Comparison of ENCODE assay signal across 12 cellular contexts in genomic region chr3:58576716-58577115, GRCh38. TPM values are rescaled to one million over a fixed set of nuclear protein-coding genes. Genes with fewer than 3 reads are reported as not detected.
DNase-seq lines count a peak whose midpoint lies in the region; ATAC-seq and TF ChIP-seq lines count a peak whose summit lies in the region.
"Had no signal": no experiment of that assay in that cellular context is flagged by ENCODE, and none has a peak within 500 bp of the region (broad histone marks: within the 10 kb centered on the region; RNA-seq: fewer than 3 reads in every experiment).

No MANE protein-coding gene starts in this region.

- H3K9me3 Mint-ChIP-seq in brain = peaks cover 0 to 10% (median 9%) of the 10 kb centered on the region in 5 experiments
- H3K9me3 Mint-ChIP-seq in activated naive CD8-positive, alpha-beta T cell treated with anti-CD3 and anti-CD28 coated beads, Interleukin-2, amount 50 U/mL, for 24 hours = no peaks in the 10 kb centered on the region
- H3K9me3 Mint-ChIP-seq: T-helper 2 cell treated with Interferon-gamma antibody and Interleukin-4, amounts not matched to agents 5 μg/mL and 100 μg/mL, for 36 hours had no signal

- ATAC-seq in activated naive CD8-positive, alpha-beta T cell treated with anti-CD3 and anti-CD28 coated beads, Interleukin-2, amount 50 U/mL, for 24 hours = no peak
- no peak for ATAC-seq in HG02571 (IDR thresholded peaks at IDR 0.05; ENCODE audit: unreplicated experiment)

- TF ChIP-seq CTCF in brain (conservative IDR thresholded peaks at IDR 0.05) = no peak
- no peak for TF ChIP-seq CTCF in lower leg skin (IDR thresholded peaks at IDR 0.05)

- DNase-seq in G401 (ENCODE audit: low spot score) (peak; percentile 52), lower leg skin (ENCODE audit: low spot score in 2 of 2) (no peak), NCI-H2227 (lab: John Stamatoyannopoulos, UW; ENCODE audit: unreplicated experiment) (no peak)
- no peak for DNase-seq in activated naive CD8-positive, alpha-beta T cell treated with anti-CD3 and anti-CD28 coated beads, Interleukin-2, amount 50 U/mL, for 24 hours
- no peak for DNase-seq in activated naive CD4-positive, alpha-beta T cell (lab: John Stamatoyannopoulos, UW)
- DNase-seq: activated CD4-positive, alpha-beta T cell treated with anti-CD3 and anti-CD28 coated beads for 1 hour; NCI-H1694; NCI-H446 treated with DMSO at 0.1 percent for 48 hours had no signal

- TF ChIP-seq POLR2A in lower leg skin (IDR thresholded peaks at IDR 0.05) = no peak

- peak overlapping the region; percentile 62 for H3K27ac ChIP-seq in stomach smooth muscle (ENCODE audit: low read length)

- peaks cover 7% of the 10 kb centered on the region for H3K27me3 Mint-ChIP-seq in brain
- H3K27me3 Mint-ChIP-seq in activated naive CD8-positive, alpha-beta T cell treated with anti-CD3 and anti-CD28 coated beads, Interleukin-2, amount 50 U/mL, for 24 hours = peaks cover 10% of the 10 kb centered on the region

- no peaks in the 10 kb centered on the region for H3K27me3 ChIP-seq in stomach smooth muscle (ENCODE audit: control insufficient read depth in 1 of 2, insufficient read depth in 2 of 2, low read length in 2 of 2)

- peak overlapping the region; percentile 74 to 86 (median 78) for H3K4me3 Mint-ChIP-seq in brain
- H3K4me3 Mint-ChIP-seq in activated naive CD8-positive, alpha-beta T cell treated with anti-CD3 and anti-CD28 coated beads, Interleukin-2, amount 50 U/mL, for 24 hours = no peak overlapping the region
- H3K4me3 Mint-ChIP-seq: T-helper 2 cell treated with Interferon-gamma antibody and Interleukin-4, amounts not matched to agents 5 μg/mL and 100 μg/mL, for 36 hours had no signal

- peaks cover 0 to 3% of the 10 kb centered on the region in 2 donors for H3K9me3 ChIP-seq in stomach smooth muscle (ENCODE audit: control insufficient read depth in 2 of 2, low read length in 2 of 2)

- WGBS in lower leg skin, 2 donors = 43 to 48% methylated on average over 6 of the region's 6 CpGs

- peaks cover 21% of the 10 kb centered on the region for H3K4me1 ChIP-seq in stomach smooth muscle (ENCODE audit: control insufficient read depth, insufficient read depth, low read length)

- H3K9ac ChIP-seq in stomach smooth muscle (ENCODE audit: low read length in 2 of 2) = peak overlapping the region in 1 of 2 donors; percentile 58

- in situ Hi-C loops in G401 (cut with HindIII; ENCODE audit: low sequenced_read_pairs) = no loop called here

- peaks cover 8% of the 10 kb centered on the region for H3K36me3 Mint-ChIP-seq in brain
- H3K36me3 Mint-ChIP-seq in activated naive CD8-positive, alpha-beta T cell treated with anti-CD3 and anti-CD28 coated beads, Interleukin-2, amount 50 U/mL, for 24 hours (ENCODE audit: low read depth) = no peaks in the 10 kb centered on the region

- peak overlapping the region; percentile 12 for H3K4me3 ChIP-seq in lower leg skin (ENCODE audit: low read depth, poor library complexity, severe bottlenecking)
- H3K4me3 ChIP-seq in stomach smooth muscle (ENCODE audit: low read length in 2 of 2) = peak overlapping the region in 1 of 2 donors; percentile 52

- peak overlapping the region; percentile 90 to 97 (median 97) for H3K27ac Mint-ChIP-seq in brain
- H3K27ac Mint-ChIP-seq in activated naive CD8-positive, alpha-beta T cell treated with anti-CD3 and anti-CD28 coated beads, Interleukin-2, amount 50 U/mL, for 24 hours = no peak overlapping the region
- H3K27ac Mint-ChIP-seq: T-helper 2 cell treated with Interferon-gamma antibody and Interleukin-4, amounts not matched to agents 5 μg/mL and 100 μg/mL, for 36 hours had no signal

- no peaks in the 10 kb centered on the region for H3K36me3 ChIP-seq in stomach smooth muscle (ENCODE audit: control insufficient read depth in 2 of 2, insufficient read depth in 2 of 2, low read length in 2 of 2)

- peaks cover 97% of the 10 kb centered on the region for H3K4me1 Mint-ChIP-seq in brain
- H3K4me1 Mint-ChIP-seq in activated naive CD8-positive, alpha-beta T cell treated with anti-CD3 and anti-CD28 coated beads, Interleukin-2, amount 50 U/mL, for 24 hours = no peaks in the 10 kb centered on the region

- intact Hi-C loops in lower leg skin (cut with DNase I; ENCODE audit: low total_unique reads) = no loop called here

RNA-seq across cellular contexts. Expression of gene FAM107A, which starts 0.5 kb away (rescaled TPM):
- total RNA-seq in G401 (2014; rRNA removed; shearing (Covaris generic)) = not detected in 2 replicates
- 470 TPM for polyA plus RNA-seq in brain (ENCODE audit: insufficient read depth, low read depth, low replicate concordance)
- 10 to 100 TPM in 3 of 4 donors, 1 to 10 TPM in 1; 9.2 to 52.5 (median 16.9) TPM for total RNA-seq in lower leg skin

RNA-seq across cellular contexts. Expression of gene ACOX2, which starts 39.7 kb away (rescaled TPM):
- total RNA-seq in G401 (2014; rRNA removed; shearing (Covaris generic)) = 16.1 and 25.4 TPM in 2 replicates
- polyA plus RNA-seq in brain (ENCODE audit: insufficient read depth, low read depth, low replicate concordance) = 2.5 TPM
- 1 to 10 TPM; 2.6 to 6.6 (median 4.5) TPM for total RNA-seq in lower leg skin

Comparison
In these comparisons a context has a peak if more than half of its experiments do, and no peak if none do; other contexts are left out.
1. RNA of gene FAM107A, which starts 0.5 kb away (total RNA-seq): 9.2 to 52.5 TPM in lower leg skin; not detected in G401; every median in the first group is over 10 times any median in the second.